16 cellular contexts compared by ENCODE assay signal in the genomic region with DNA sequence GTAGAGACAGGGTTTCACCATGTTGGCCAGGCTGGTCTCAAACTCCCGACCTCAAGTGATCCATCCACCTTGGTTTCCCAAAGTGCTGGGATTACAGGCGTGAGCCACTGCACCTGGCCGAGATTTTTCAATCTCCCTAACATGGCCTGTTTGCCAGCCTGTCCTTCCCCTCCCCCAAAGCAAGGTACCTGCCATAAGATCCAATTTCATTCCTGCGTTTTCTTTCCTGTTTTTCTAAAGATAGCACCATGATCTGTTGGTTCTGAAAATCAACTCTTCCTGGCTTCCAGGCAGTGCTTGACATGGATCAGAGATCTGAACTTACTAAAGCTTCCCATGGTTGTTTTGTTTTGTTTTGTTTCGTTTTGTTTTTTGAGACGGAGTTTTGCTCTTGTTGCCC. TPM values are rescaled to one million over a fixed set of nuclear protein-coding genes. Genes with fewer than 3 reads are reported as not detected.
DNase-seq lines count a peak whose midpoint lies in the region; ATAC-seq, FAIRE-seq and TF ChIP-seq lines count a peak whose summit lies in the region.
"Had no signal": no experiment of that assay in that cellular context is flagged by ENCODE, and none has a peak within 500 bp of the region (broad histone marks: within the 10 kb centered on the region; RNA-seq: fewer than 3 reads in every experiment).

No MANE protein-coding gene starts in this region.

- POLR2A ChIA-PET in WTC11 (lab: Charles Lee), result no interaction called here

- no peaks in the 10 kb centered on the region for H3K27me3 Mint-ChIP-seq in activated CD4-positive, alpha-beta T cell treated with anti-CD3 and anti-CD28 coated beads, Interleukin-2, amount 10 ng/mL, durations not matched to agents 24 days and 14 days
- H3K27me3 Mint-ChIP-seq in WTC11 (ENCODE audit: low read depth) (no peaks in the 10 kb centered on the region), nephron progenitor cell (ENCODE audit: low read depth, poor library complexity) (no peaks in the 10 kb centered on the region)
- H3K27me3 Mint-ChIP-seq: CD4-positive, alpha-beta memory T cell had no signal

- DNase-seq in activated CD4-positive, alpha-beta T cell treated with anti-CD3 and anti-CD28 coated beads, Interleukin-2, amount 10 ng/mL, durations not matched to agents 24 days and 14 days, result no peak
- DNase-seq in activated CD4-positive, alpha-beta T cell treated with anti-CD3 and anti-CD28 coated beads, Interleukin-2, amount 50 U/mL, for 48 hours, result no peak
- DNase-seq in WTC11 (ENCODE audit: low spot score), result no peak
- DNase-seq in nephron progenitor cell, result no peak
- no peak for DNase-seq in D721Med (ENCODE audit: insufficient read length, low spot score)
- DNase-seq in activated T-cell treated with anti-CD3 and anti-CD28 coated beads, Interleukin-2, amount 50 U/mL, for 1 hour, result no peak
- DNase-seq in NCI-H1694 treated with DMSO at 0.1 percent for 48 hours (lab: John Stamatoyannopoulos, UW), result no peak
- DNase-seq: 8988T; C1 segment of cervical spinal cord; CD4-positive, alpha-beta memory T cell; COR-L47; DND-41; GDM1 had no signal

- H3K9me3 Mint-ChIP-seq in activated CD4-positive, alpha-beta T cell treated with anti-CD3 and anti-CD28 coated beads, Interleukin-2, amount 10 ng/mL, durations not matched to agents 24 days and 14 days, result no peaks in the 10 kb centered on the region
- no peaks in the 10 kb centered on the region for H3K9me3 Mint-ChIP-seq in WTC11
- H3K9me3 Mint-ChIP-seq in nephron progenitor cell, result no peaks in the 10 kb centered on the region
- H3K9me3 Mint-ChIP-seq: CD4-positive, alpha-beta memory T cell had no signal

- H3K4me3 Mint-ChIP-seq in activated CD4-positive, alpha-beta T cell treated with anti-CD3 and anti-CD28 coated beads, Interleukin-2, amount 10 ng/mL, durations not matched to agents 24 days and 14 days, result no peak overlapping the region
- H3K4me3 Mint-ChIP-seq in WTC11, result no peak overlapping the region
- H3K4me3 Mint-ChIP-seq in nephron progenitor cell, result no peak overlapping the region
- H3K4me3 Mint-ChIP-seq: CD4-positive, alpha-beta memory T cell had no signal

- peak overlapping the region; percentile 51 for H3K27ac Mint-ChIP-seq in activated CD4-positive, alpha-beta T cell treated with anti-CD3 and anti-CD28 coated beads, Interleukin-2, amount 10 ng/mL, durations not matched to agents 24 days and 14 days
- H3K27ac Mint-ChIP-seq in WTC11 (peak overlapping the region; percentile 77), nephron progenitor cell (peak overlapping the region; percentile 95)

- CTCF ChIA-PET in WTC11 (lab: Charles Lee), result no interaction called here

- FAIRE-seq in D721Med (lab: Jason Lieb, UNC), result no peak
- FAIRE-seq: GM12892, GM19239, H1 had no signal

- TF ChIP-seq CTCF in WTC11 (IDR thresholded peaks at IDR 0.05) (no peak), nephron progenitor cell (IDR thresholded peaks at IDR 0.05) (no peak), D721Med (IDR thresholded peaks at IDR 0.05; ENCODE audit: insufficient read depth, missing control alignments) (no peak)

- H3K36me3 Mint-ChIP-seq in activated CD4-positive, alpha-beta T cell treated with anti-CD3 and anti-CD28 coated beads, Interleukin-2, amount 10 ng/mL, durations not matched to agents 24 days and 14 days (ENCODE audit: low read depth), result peaks cover 52% of the 10 kb centered on the region
- H3K36me3 Mint-ChIP-seq in WTC11 (peaks cover 54% of the 10 kb centered on the region), nephron progenitor cell (ENCODE audit: low read depth) (peaks cover 67% of the 10 kb centered on the region)

- peaks cover 38% of the 10 kb centered on the region for H3K4me1 Mint-ChIP-seq in activated CD4-positive, alpha-beta T cell treated with anti-CD3 and anti-CD28 coated beads, Interleukin-2, amount 10 ng/mL, durations not matched to agents 24 days and 14 days
- H3K4me1 Mint-ChIP-seq in WTC11 (peaks cover 32% of the 10 kb centered on the region), nephron progenitor cell (peaks cover 48% of the 10 kb centered on the region)

- intact Hi-C loops in activated CD4-positive, alpha-beta T cell treated with anti-CD3 and anti-CD28 coated beads, Interleukin-2, amount 10 ng/mL, durations not matched to agents 24 days and 14 days (cut with micrococcal nuclease), result no loop called here

- ATAC-seq in WTC11, result no peak

TF ChIP-seq in WTC11, 78 proteins besides CTCF, POLR2A, EP300 and RAD21:
- no peak for TF ChIP-seq EMX1 (CRISPR knock-in tag; IDR thresholded peaks at IDR 0.05)
- TF ChIP-seq SOX15 (CRISPR knock-in tag; IDR thresholded peaks at IDR 0.05), result no peak
- TF ChIP-seq, protein P1, sequence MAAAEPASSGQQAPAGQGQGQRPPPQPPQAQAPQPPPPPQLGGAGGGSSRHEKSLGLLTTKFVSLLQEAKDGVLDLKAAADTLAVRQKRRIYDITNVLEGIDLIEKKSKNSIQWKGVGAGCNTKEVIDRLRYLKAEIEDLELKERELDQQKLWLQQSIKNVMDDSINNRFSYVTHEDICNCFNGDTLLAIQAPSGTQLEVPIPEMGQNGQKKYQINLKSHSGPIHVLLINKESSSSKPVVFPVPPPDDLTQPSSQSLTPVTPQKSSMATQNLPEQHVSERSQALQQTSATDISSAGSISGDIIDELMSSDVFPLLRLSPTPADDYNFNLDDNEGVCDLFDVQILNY (CRISPR knock-in tag; IDR thresholded peaks at IDR 0.05), result no peak
- TF ChIP-seq SP1 (CRISPR knock-in tag; conservative IDR thresholded peaks at IDR 0.05), result no peak
- TF ChIP-seq, protein P2, sequence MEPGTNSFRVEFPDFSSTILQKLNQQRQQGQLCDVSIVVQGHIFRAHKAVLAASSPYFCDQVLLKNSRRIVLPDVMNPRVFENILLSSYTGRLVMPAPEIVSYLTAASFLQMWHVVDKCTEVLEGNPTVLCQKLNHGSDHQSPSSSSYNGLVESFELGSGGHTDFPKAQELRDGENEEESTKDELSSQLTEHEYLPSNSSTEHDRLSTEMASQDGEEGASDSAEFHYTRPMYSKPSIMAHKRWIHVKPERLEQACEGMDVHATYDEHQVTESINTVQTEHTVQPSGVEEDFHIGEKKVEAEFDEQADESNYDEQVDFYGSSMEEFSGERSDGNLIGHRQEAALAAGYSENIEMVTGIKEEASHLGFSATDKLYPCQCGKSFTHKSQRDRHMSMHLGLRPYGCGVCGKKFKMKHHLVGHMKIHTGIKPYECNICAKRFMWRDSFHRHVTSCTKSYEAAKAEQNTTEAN (CRISPR knock-in tag; IDR thresholded peaks at IDR 0.05), result no peak
- no peak for TF ChIP-seq GTF2I (CRISPR knock-in tag; conservative IDR thresholded peaks at IDR 0.05)
- no peak for TF ChIP-seq SMAD4 (CRISPR knock-in tag; IDR thresholded peaks at IDR 0.05)
- no peak for TF ChIP-seq CREB1 (CRISPR knock-in tag; IDR thresholded peaks at IDR 0.05)
- TF ChIP-seq, protein P3, sequence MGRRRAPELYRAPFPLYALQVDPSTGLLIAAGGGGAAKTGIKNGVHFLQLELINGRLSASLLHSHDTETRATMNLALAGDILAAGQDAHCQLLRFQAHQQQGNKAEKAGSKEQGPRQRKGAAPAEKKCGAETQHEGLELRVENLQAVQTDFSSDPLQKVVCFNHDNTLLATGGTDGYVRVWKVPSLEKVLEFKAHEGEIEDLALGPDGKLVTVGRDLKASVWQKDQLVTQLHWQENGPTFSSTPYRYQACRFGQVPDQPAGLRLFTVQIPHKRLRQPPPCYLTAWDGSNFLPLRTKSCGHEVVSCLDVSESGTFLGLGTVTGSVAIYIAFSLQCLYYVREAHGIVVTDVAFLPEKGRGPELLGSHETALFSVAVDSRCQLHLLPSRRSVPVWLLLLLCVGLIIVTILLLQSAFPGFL (CRISPR knock-in tag; IDR thresholded peaks at IDR 0.05; ENCODE audit: borderline replicate concordance), result no peak
- TF ChIP-seq, protein P4, sequence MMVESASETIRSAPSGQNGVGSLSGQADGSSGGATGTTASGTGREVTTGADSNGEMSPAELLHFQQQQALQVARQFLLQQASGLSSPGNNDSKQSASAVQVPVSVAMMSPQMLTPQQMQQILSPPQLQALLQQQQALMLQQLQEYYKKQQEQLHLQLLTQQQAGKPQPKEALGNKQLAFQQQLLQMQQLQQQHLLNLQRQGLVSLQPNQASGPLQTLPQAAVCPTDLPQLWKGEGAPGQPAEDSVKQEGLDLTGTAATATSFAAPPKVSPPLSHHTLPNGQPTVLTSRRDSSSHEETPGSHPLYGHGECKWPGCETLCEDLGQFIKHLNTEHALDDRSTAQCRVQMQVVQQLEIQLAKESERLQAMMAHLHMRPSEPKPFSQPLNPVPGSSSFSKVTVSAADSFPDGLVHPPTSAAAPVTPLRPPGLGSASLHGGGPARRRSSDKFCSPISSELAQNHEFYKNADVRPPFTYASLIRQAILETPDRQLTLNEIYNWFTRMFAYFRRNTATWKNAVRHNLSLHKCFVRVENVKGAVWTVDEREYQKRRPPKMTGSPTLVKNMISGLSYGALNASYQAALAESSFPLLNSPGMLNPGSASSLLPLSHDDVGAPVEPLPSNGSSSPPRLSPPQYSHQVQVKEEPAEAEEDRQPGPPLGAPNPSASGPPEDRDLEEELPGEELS (CRISPR knock-in tag; IDR thresholded peaks at IDR 0.05), result no peak
- no peak for TF ChIP-seq FOXP1 (CRISPR knock-in tag; IDR thresholded peaks at IDR 0.05; ENCODE audit: borderline replicate concordance)
- TF ChIP-seq, protein P5, sequence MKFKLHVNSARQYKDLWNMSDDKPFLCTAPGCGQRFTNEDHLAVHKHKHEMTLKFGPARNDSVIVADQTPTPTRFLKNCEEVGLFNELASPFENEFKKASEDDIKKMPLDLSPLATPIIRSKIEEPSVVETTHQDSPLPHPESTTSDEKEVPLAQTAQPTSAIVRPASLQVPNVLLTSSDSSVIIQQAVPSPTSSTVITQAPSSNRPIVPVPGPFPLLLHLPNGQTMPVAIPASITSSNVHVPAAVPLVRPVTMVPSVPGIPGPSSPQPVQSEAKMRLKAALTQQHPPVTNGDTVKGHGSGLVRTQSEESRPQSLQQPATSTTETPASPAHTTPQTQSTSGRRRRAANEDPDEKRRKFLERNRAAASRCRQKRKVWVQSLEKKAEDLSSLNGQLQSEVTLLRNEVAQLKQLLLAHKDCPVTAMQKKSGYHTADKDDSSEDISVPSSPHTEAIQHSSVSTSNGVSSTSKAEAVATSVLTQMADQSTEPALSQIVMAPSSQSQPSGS (CRISPR knock-in tag; IDR thresholded peaks at IDR 0.05; ENCODE audit: borderline replicate concordance, low read depth), result no peak
- TF ChIP-seq NR3C1 (CRISPR knock-in tag; conservative IDR thresholded peaks at IDR 0.05; ENCODE audit: low read depth), result no peak
- TF ChIP-seq SMAD3 (CRISPR knock-in tag; IDR thresholded peaks at IDR 0.05; ENCODE audit: borderline replicate concordance), result no peak

RNA-seq across cellular contexts. Expression of a gene that starts 7.5 kb away (rescaled TPM):
- total RNA-seq in activated CD4-positive, alpha-beta T cell treated with anti-CD3 and anti-CD28 coated beads, Interleukin-2, amount 10 ng/mL, durations not matched to agents 24 days and 14 days, result 32.7 and 34.3 TPM in 2 replicates
- total RNA-seq in WTC11 (2021), result 55.0 to 59.2 TPM (median 56.0 TPM) in 3 replicates

RNA-seq across cellular contexts. Expression of a gene that starts 7.7 kb away (rescaled TPM):
- 230 and 240 TPM in 2 replicates for total RNA-seq in activated CD4-positive, alpha-beta T cell treated with anti-CD3 and anti-CD28 coated beads, Interleukin-2, amount 10 ng/mL, durations not matched to agents 24 days and 14 days
- 172 to 192 TPM (median 173 TPM) in 3 replicates for total RNA-seq in WTC11 (2021)
